Comparison of ENCODE assay signal across 8 cellular contexts in the genomic region with DNA sequence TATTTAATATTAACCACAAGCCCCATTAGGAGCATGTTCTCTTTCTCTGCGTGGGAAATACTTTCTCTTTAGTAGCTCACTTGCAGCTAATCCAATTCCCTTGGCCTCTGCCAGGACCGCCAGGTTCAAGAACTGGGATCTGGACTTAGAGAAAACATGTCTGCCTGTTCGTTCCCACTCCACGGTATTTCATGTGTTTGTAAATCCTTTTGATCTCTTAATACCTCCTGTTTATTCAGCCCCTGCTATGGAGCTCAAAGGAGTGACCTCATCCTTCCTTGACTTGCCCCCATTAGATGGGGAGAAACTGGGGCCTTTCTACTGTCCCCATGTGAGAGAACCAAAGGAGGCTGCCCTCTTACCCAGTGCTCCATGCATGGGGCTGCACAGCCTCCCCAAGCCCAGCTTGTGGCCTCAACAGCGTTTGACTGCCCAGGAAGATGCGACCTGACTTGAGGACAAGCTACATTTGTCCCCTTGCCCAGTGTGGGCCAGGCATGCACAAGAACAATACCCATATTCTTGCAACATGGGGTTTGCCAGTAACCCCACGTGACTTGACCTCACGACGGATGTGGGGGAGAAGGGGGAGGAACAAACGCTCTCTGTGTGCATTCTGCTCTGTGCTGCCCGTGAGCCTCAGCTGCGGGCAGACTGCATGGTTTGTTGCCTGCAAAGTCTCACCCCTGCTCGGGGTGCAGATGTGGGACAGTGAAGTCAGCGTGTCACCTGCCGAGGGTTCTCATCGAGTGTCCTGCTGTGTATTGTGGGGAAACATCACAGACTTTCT. TPM values are rescaled to one million over a fixed set of nuclear protein-coding genes. Genes with fewer than 3 reads are reported as not detected.
DNase-seq lines count a peak whose midpoint lies in the region; ATAC-seq, FAIRE-seq and TF ChIP-seq lines count a peak whose summit lies in the region.

No MANE protein-coding gene starts in this region.

- H3K9me2 ChIP-seq in GM23248 (ENCODE audit: insufficient read depth) = no peaks in the 10 kb centered on the region

- H3K4me2 ChIP-seq in GM23248 (ENCODE audit: unreplicated experiment) = peak overlapping the region; percentile 75

- DNase-seq in AG08395 (ENCODE audit: low spot score) = peak; percentile 57
- peak; percentile 64 for DNase-seq in GM23248
- DNase-seq in Peyer's patch = peak in 2 of 3 donors; percentile 79 to 89
- peak; percentile 62 for DNase-seq in activated effector memory CD4-positive, alpha-beta T cell treated with Interleukin-2 at 50 U/mL for 16 hours
- DNase-seq in RCC 7860 (ENCODE audit: low spot score) = no peak

- H3K4me3 ChIP-seq in GM23248 (peak overlapping the region; percentile 48), Peyer's patch (peak overlapping the region in 2 of 4 donors; percentile 2), gastroesophageal sphincter (peak overlapping the region in 1 of 2 donors; percentile 16), rectal smooth muscle tissue (ENCODE audit: low read length) (peak overlapping the region; percentile 34), urinary bladder (ENCODE audit: low read depth, low read length) (no peak overlapping the region)

- peak overlapping the region; percentile 81 for H3K9ac ChIP-seq in GM23248
- H3K9ac ChIP-seq in rectal smooth muscle tissue (ENCODE audit: low read length) = peak overlapping the region; percentile 43

- no peak for TF ChIP-seq EP300 in gastroesophageal sphincter (IDR thresholded peaks at IDR 0.05)

- TF ChIP-seq CTCF in Peyer's patch (IDR thresholded peaks at IDR 0.05) (no peak), gastroesophageal sphincter (IDR thresholded peaks at IDR 0.05) (no peak)

- H3K79me2 ChIP-seq in GM23248 (ENCODE audit: insufficient read depth) = no peaks in the 10 kb centered on the region

- H4K20me1 ChIP-seq in GM23248 (ENCODE audit: insufficient read depth) = no peaks in the 10 kb centered on the region

- peaks cover 28% of the 10 kb centered on the region for H3F3A ChIP-seq in GM23248 (ENCODE audit: insufficient read depth)

- H2AFZ ChIP-seq in GM23248 = peak overlapping the region; percentile 63

- H3K27ac ChIP-seq in GM23248 (peak overlapping the region; percentile 89), Peyer's patch (peak overlapping the region; percentile 68 to 94 (median 82)), gastroesophageal sphincter (peak overlapping the region; percentile 92 to 100 (median 96)), rectal smooth muscle tissue (ENCODE audit: low read depth, low read length) (peak overlapping the region; percentile 96), urinary bladder (ENCODE audit: low read depth) (peak overlapping the region; percentile 90)

- 27 to 34% methylated on average over 16 of the region's 16 CpGs for WGBS in GM23248 (ENCODE audit: low coverage in 1 of 2, low lambda C conversion rate in 2 of 2, missing lambda C conversion rate in 2 of 2), 2 experiments
- 25 to 30% methylated on average over 8 to 9 of the region's 16 CpGs for WGBS in gastroesophageal sphincter (ENCODE audit: low coverage in 1 of 2), 2 donors
- WGBS in urinary bladder = 32% methylated on average over 16 of the region's 16 CpGs

- H3K36me3 ChIP-seq in GM23248 (ENCODE audit: low read depth) (no peaks in the 10 kb centered on the region), Peyer's patch (peaks cover 0 to 8% (median 0%) of the 10 kb centered on the region in 3 donors), gastroesophageal sphincter (peaks cover 0 to 35% of the 10 kb centered on the region in 2 donors), rectal smooth muscle tissue (ENCODE audit: control insufficient read depth, insufficient read depth, low read length) (peaks cover 16% of the 10 kb centered on the region), urinary bladder (ENCODE audit: insufficient read depth) (no peaks in the 10 kb centered on the region)

- in situ Hi-C loops in GM23248 (cut with MboI) = no loop called here

- no peak for FAIRE-seq in RCC 7860 (lab: Jason Lieb, UNC)

- H3K9me3 ChIP-seq in GM23248 (ENCODE audit: low read depth) (no peaks in the 10 kb centered on the region), Peyer's patch (no peaks in the 10 kb centered on the region), gastroesophageal sphincter (no peaks in the 10 kb centered on the region)

- H3K27me3 ChIP-seq in GM23248 (replicated peaks; ENCODE audit: insufficient read depth) (no peaks in the 10 kb centered on the region), Peyer's patch (no peaks in the 10 kb centered on the region), gastroesophageal sphincter (no peaks in the 10 kb centered on the region), rectal smooth muscle tissue (ENCODE audit: control insufficient read depth, insufficient read depth, low read length) (no peaks in the 10 kb centered on the region)

- peak; percentile 16 for ATAC-seq in gastroesophageal sphincter

- H3K4me1 ChIP-seq in GM23248 (ENCODE audit: insufficient read depth) (peaks cover 39% of the 10 kb centered on the region), Peyer's patch (peaks cover 4 to 99% (median 38%) of the 10 kb centered on the region in 4 donors), gastroesophageal sphincter (peaks cover 53 to 100% (median 86%) of the 10 kb centered on the region in 3 donors), rectal smooth muscle tissue (ENCODE audit: control insufficient read depth, insufficient read depth, low read length) (peaks cover 94% of the 10 kb centered on the region), urinary bladder (ENCODE audit: insufficient read depth) (peaks cover 8% of the 10 kb centered on the region)

- TF ChIP-seq POLR2A in Peyer's patch (IDR thresholded peaks at IDR 0.05) (peak in 1 of 2 donors; percentile 24), gastroesophageal sphincter (IDR thresholded peaks at IDR 0.05) (no peak)

RNA-seq across cellular contexts. Expression of a gene that starts 30.3 kb away (rescaled TPM):
- 24.7 and 28.6 TPM in 2 replicates for total RNA-seq in GM23248 (2014; rRNA removed; shearing (Covaris generic))
- polyA plus RNA-seq in GM23248 (2016; fragmentation: Nextera tagmentation; extraction: Ambion mirVana) (45.1 and 46.9 TPM in 2 replicates), urinary bladder (554 TPM)
- total RNA-seq in Peyer's patch (100 to 1,000 TPM in 3 of 4 donors, 10 to 100 TPM in 1; 31.4 to 176 (median 141) TPM), gastroesophageal sphincter (100 to 1,000 TPM; 379 to 558 (median 468) TPM), urinary bladder (215 TPM)
